In the genomic region with DNA sequence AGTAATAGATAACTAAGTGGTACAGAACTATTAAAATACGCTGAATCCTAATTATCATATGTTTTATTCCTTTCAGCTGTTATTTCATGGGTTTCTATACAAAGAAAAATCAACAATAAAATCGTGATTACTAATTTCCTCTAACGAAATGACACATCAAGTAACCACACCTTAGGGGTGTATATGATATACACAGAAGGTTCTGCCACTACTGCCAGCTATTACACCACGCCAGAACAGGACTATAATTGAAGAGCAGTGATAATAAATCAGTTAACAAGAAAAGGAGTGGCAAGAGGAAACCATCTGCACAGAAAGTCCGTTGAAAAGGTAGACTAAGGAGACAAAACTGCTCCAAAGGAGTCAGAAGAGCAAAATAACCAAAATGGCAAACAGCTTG, we compare ENCODE assay signal across 1 cellular context.
TF ChIP-seq lines count a peak whose summit lies in the region.

No MANE protein-coding gene starts in this region.

TF ChIP-seq in GM23338, 12 proteins besides CTCF, POLR2A, EP300 and RAD21 (continued from another document):
- TF ChIP-seq, protein P1, sequence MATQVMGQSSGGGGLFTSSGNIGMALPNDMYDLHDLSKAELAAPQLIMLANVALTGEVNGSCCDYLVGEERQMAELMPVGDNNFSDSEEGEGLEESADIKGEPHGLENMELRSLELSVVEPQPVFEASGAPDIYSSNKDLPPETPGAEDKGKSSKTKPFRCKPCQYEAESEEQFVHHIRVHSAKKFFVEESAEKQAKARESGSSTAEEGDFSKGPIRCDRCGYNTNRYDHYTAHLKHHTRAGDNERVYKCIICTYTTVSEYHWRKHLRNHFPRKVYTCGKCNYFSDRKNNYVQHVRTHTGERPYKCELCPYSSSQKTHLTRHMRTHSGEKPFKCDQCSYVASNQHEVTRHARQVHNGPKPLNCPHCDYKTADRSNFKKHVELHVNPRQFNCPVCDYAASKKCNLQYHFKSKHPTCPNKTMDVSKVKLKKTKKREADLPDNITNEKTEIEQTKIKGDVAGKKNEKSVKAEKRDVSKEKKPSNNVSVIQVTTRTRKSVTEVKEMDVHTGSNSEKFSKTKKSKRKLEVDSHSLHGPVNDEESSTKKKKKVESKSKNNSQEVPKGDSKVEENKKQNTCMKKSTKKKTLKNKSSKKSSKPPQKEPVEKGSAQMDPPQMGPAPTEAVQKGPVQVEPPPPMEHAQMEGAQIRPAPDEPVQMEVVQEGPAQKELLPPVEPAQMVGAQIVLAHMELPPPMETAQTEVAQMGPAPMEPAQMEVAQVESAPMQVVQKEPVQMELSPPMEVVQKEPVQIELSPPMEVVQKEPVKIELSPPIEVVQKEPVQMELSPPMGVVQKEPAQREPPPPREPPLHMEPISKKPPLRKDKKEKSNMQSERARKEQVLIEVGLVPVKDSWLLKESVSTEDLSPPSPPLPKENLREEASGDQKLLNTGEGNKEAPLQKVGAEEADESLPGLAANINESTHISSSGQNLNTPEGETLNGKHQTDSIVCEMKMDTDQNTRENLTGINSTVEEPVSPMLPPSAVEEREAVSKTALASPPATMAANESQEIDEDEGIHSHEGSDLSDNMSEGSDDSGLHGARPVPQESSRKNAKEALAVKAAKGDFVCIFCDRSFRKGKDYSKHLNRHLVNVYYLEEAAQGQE (IDR thresholded peaks at IDR 0.05; ENCODE audit: unreplicated experiment): no peak
- TF ChIP-seq ZNF114 (CRISPR knock-in tag; IDR thresholded peaks at IDR 0.05) (no peak), EZH2 (IDR thresholded peaks at IDR 0.05; ENCODE audit: low read depth, unreplicated experiment) (no peak)
- TF ChIP-seq, protein P2, sequence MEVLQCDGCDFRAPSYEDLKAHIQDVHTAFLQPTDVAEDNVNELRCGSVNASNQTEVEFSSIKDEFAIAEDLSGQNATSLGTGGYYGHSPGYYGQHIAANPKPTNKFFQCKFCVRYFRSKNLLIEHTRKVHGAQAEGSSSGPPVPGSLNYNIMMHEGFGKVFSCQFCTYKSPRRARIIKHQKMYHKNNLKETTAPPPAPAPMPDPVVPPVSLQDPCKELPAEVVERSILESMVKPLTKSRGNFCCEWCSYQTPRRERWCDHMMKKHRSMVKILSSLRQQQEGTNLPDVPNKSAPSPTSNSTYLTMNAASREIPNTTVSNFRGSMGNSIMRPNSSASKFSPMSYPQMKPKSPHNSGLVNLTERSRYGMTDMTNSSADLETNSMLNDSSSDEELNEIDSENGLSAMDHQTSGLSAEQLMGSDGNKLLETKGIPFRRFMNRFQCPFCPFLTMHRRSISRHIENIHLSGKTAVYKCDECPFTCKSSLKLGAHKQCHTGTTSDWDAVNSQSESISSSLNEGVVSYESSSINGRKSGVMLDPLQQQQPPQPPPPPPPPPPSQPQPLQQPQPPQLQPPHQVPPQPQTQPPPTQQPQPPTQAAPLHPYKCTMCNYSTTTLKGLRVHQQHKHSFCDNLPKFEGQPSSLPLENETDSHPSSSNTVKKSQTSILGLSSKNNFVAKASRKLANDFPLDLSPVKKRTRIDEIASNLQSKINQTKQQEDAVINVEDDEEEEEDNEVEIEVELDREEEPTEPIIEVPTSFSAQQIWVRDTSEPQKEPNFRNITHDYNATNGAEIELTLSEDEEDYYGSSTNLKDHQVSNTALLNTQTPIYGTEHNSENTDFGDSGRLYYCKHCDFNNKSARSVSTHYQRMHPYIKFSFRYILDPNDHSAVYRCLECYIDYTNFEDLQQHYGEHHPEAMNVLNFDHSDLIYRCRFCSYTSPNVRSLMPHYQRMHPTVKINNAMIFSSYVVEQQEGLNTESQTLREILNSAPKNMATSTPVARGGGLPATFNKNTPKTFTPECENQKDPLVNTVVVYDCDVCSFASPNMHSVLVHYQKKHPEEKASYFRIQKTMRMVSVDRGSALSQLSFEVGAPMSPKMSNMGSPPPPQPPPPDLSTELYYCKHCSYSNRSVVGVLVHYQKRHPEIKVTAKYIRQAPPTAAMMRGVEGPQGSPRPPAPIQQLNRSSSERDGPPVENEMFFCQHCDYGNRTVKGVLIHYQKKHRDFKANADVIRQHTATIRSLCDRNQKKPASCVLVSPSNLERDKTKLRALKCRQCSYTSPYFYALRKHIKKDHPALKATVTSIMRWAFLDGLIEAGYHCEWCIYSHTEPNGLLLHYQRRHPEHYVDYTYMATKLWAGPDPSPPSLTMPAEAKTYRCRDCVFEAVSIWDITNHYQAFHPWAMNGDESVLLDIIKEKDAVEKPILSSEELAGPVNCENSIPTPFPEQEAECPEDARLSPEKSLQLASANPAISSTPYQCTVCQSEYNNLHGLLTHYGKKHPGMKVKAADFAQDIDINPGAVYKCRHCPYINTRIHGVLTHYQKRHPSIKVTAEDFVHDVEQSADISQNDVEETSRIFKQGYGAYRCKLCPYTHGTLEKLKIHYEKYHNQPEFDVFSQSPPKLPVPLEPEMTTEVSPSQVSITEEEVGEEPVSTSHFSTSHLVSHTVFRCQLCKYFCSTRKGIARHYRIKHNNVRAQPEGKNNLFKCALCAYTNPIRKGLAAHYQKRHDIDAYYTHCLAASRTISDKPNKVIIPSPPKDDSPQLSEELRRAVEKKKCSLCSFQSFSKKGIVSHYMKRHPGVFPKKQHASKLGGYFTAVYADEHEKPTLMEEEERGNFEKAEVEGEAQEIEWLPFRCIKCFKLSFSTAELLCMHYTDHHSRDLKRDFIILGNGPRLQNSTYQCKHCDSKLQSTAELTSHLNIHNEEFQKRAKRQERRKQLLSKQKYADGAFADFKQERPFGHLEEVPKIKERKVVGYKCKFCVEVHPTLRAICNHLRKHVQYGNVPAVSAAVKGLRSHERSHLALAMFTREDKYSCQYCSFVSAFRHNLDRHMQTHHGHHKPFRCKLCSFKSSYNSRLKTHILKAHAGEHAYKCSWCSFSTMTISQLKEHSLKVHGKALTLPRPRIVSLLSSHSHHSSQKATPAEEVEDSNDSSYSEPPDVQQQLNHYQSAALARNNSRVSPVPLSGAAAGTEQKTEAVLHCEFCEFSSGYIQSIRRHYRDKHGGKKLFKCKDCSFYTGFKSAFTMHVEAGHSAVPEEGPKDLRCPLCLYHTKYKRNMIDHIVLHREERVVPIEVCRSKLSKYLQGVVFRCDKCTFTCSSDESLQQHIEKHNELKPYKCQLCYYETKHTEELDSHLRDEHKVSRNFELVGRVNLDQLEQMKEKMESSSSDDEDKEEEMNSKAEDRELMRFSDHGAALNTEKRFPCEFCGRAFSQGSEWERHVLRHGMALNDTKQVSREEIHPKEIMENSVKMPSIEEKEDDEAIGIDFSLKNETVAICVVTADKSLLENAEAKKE (CRISPR knock-in tag; IDR thresholded peaks at IDR 0.05): no peak
